In the genomic region with DNA sequence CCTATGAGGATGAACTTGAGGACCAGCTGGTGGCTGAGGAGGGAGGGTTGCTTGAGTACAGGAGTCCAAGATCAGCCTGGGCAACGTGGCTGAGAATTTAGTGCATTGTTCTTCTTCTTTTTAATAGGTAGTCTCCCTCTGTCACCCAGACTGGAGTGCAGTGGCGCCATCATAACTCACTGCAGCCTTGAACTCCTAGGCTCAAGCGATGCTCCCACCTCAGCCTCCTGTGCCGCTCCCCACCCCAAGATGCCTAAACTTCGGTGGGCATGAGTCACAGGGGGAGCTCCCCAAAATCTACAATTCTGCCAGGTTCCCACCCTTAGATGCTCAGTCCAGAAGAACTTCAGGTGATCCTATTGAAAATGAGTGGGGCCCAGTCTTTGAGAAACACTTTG, we compare ENCODE assay signal across 14 cellular contexts.
"Had no signal": no experiment of that assay in that cellular context is flagged by ENCODE, and none has a peak within 500 bp of the region (broad histone marks: within the 10 kb centered on the region; RNA-seq: fewer than 3 reads in every experiment).

No MANE protein-coding gene starts in this region.

- ATAC-seq: gastrocnemius medialis; lower lobe of right lung; stimulated activated naive B cell treated with anti-CD40 and anti-IgM and Interleukin-4, amounts not matched to agents 10 μg/mL and 1 μg/mL and 100 μg/mL, for 72 hours; upper lobe of right lung had no signal

- H3K36me3 Mint-ChIP-seq: mesothelial cell of epicardium; neural progenitor cell; stimulated activated naive B cell treated with anti-CD40 and anti-IgM and Interleukin-4, amounts not matched to agents 10 μg/mL and 1 μg/mL and 100 μg/mL, for 72 hours had no signal

- H3K9me3 Mint-ChIP-seq: activated naive CD4-positive, alpha-beta T cell treated with anti-CD3 and anti-CD28 coated beads for 36 hours; mesothelial cell of epicardium; neural progenitor cell; stimulated activated naive B cell treated with anti-CD40 and anti-IgM and Interleukin-4, amounts not matched to agents 10 μg/mL and 1 μg/mL and 100 μg/mL, for 72 hours had no signal

- H3K27ac Mint-ChIP-seq: activated naive CD4-positive, alpha-beta T cell treated with anti-CD3 and anti-CD28 coated beads for 36 hours; mesothelial cell of epicardium; neural progenitor cell; stimulated activated naive B cell treated with anti-CD40 and anti-IgM and Interleukin-4, amounts not matched to agents 10 μg/mL and 1 μg/mL and 100 μg/mL, for 72 hours had no signal

- H3K4me3 Mint-ChIP-seq: activated naive CD4-positive, alpha-beta T cell treated with anti-CD3 and anti-CD28 coated beads for 36 hours; mesothelial cell of epicardium; neural progenitor cell; stimulated activated naive B cell treated with anti-CD40 and anti-IgM and Interleukin-4, amounts not matched to agents 10 μg/mL and 1 μg/mL and 100 μg/mL, for 72 hours had no signal

- H3K4me1 ChIP-seq: neural progenitor cell, upper lobe of right lung had no signal

- H3K27me3 ChIP-seq: colonic mucosa, gastrocnemius medialis, neural progenitor cell, ovary, upper lobe of right lung had no signal

- H3K9me3 ChIP-seq: colonic mucosa, gastrocnemius medialis, lower lobe of right lung, ovary, upper lobe of right lung had no signal

- H3K4me3 ChIP-seq: colonic mucosa, gastrocnemius medialis, lower lobe of right lung, neural progenitor cell, ovary, upper lobe of right lung had no signal

- H3K9ac ChIP-seq: neural progenitor cell had no signal

- H3K36me3 ChIP-seq: colonic mucosa, gastrocnemius medialis, lower lobe of right lung, neural progenitor cell, ovary, upper lobe of right lung had no signal

- DNase-seq: activated CD4-positive, alpha-beta T cell treated with anti-CD3 and anti-CD28 coated beads for 1 hour; activated naive CD4-positive, alpha-beta T cell treated with anti-CD3 and anti-CD28 coated beads for 36 hours; caudate nucleus; colonic mucosa; effector CD4-positive, alpha-beta T cell; gastrocnemius medialis; lower lobe of right lung; ovary; SIG-M5; stimulated activated naive B cell treated with anti-CD40 and anti-IgM and Interleukin-4, amounts not matched to agents 10 μg/mL and 1 μg/mL and 100 μg/mL, for 72 hours; T-helper 9 cell; upper lobe of right lung had no signal

- H3K27ac ChIP-seq: colonic mucosa, gastrocnemius medialis, lower lobe of right lung, neural progenitor cell, ovary, upper lobe of right lung had no signal
